Comparison of ENCODE assay signal across 19 cellular contexts in genomic region chr7:158751743-158752142, GRCh38. TPM values are rescaled to one million over a fixed set of nuclear protein-coding genes. Genes with fewer than 3 reads are reported as not detected.
DNase-seq lines count a peak whose midpoint lies in the region; ATAC-seq and TF ChIP-seq lines count a peak whose summit lies in the region.
"Had no signal": no experiment of that assay in that cellular context is flagged by ENCODE, and none has a peak within 500 bp of the region (broad histone marks: within the 10 kb centered on the region; RNA-seq: fewer than 3 reads in every experiment).

No MANE protein-coding gene starts in this region.

- intact Hi-C loops in heart right ventricle (cut with DNase I), result no loop called here

- no peaks in the 10 kb centered on the region for H3K9me3 Mint-ChIP-seq in activated naive CD8-positive, alpha-beta T cell (ENCODE audit: low read depth)
- no peaks in the 10 kb centered on the region for H3K9me3 Mint-ChIP-seq in activated naive CD8-positive, alpha-beta T cell treated with anti-CD3 and anti-CD28 coated beads, Interleukin-2, amount 50 U/mL, for 24 hours
- no peaks in the 10 kb centered on the region for H3K9me3 Mint-ChIP-seq in activated naive CD8-positive, alpha-beta T cell treated with anti-CD3 and anti-CD28 coated beads for 36 hours
- no peaks in the 10 kb centered on the region for H3K9me3 Mint-ChIP-seq in osteocyte (ENCODE audit: unreplicated experiment)
- H3K9me3 Mint-ChIP-seq: CD4-positive, CD25-positive, alpha-beta regulatory T cell had no signal

- no peak overlapping the region for H3K4me3 ChIP-seq in heart right ventricle
- H3K4me3 ChIP-seq: GM23248, HAP-1 had no signal

- H3K36me3 ChIP-seq in heart right ventricle, result peaks cover 0 to 100% (median 24%) of the 10 kb centered on the region in 9 donors

- H3K27ac Mint-ChIP-seq in activated naive CD8-positive, alpha-beta T cell, result peak overlapping the region; percentile 70
- H3K27ac Mint-ChIP-seq in activated naive CD8-positive, alpha-beta T cell treated with anti-CD3 and anti-CD28 coated beads, Interleukin-2, amount 50 U/mL, for 24 hours, result no peak overlapping the region
- H3K27ac Mint-ChIP-seq in activated naive CD8-positive, alpha-beta T cell treated with anti-CD3 and anti-CD28 coated beads for 36 hours, result peak overlapping the region; percentile 69
- H3K27ac Mint-ChIP-seq in osteocyte (ENCODE audit: unreplicated experiment), result no peak overlapping the region
- H3K27ac Mint-ChIP-seq: CD4-positive, CD25-positive, alpha-beta regulatory T cell had no signal

- peaks cover 8% of the 10 kb centered on the region for H3K36me3 Mint-ChIP-seq in activated naive CD8-positive, alpha-beta T cell
- peaks cover 35% of the 10 kb centered on the region for H3K36me3 Mint-ChIP-seq in activated naive CD8-positive, alpha-beta T cell treated with anti-CD3 and anti-CD28 coated beads, Interleukin-2, amount 50 U/mL, for 24 hours (ENCODE audit: low read depth)
- H3K36me3 Mint-ChIP-seq in activated naive CD8-positive, alpha-beta T cell treated with anti-CD3 and anti-CD28 coated beads for 36 hours, result peaks cover 13% of the 10 kb centered on the region
- H3K36me3 Mint-ChIP-seq in osteocyte (ENCODE audit: unreplicated experiment), result peaks cover 44% of the 10 kb centered on the region

- WGBS in heart right ventricle, 2 donors, result 75 to 78% methylated on average over 3 of the region's 3 CpGs

- no peaks in the 10 kb centered on the region for H3K27me3 Mint-ChIP-seq in activated naive CD8-positive, alpha-beta T cell
- H3K27me3 Mint-ChIP-seq in activated naive CD8-positive, alpha-beta T cell treated with anti-CD3 and anti-CD28 coated beads, Interleukin-2, amount 50 U/mL, for 24 hours, result no peaks in the 10 kb centered on the region
- no peaks in the 10 kb centered on the region for H3K27me3 Mint-ChIP-seq in activated naive CD8-positive, alpha-beta T cell treated with anti-CD3 and anti-CD28 coated beads for 36 hours
- H3K27me3 Mint-ChIP-seq in osteocyte (ENCODE audit: unreplicated experiment), result no peaks in the 10 kb centered on the region
- H3K27me3 Mint-ChIP-seq: CD4-positive, CD25-positive, alpha-beta regulatory T cell had no signal

- H3K9me3 ChIP-seq in heart right ventricle, result no peaks in the 10 kb centered on the region
- H3K9me3 ChIP-seq: BE2C, Caco-2, HAP-1 had no signal

- no peak overlapping the region for H3K27ac ChIP-seq in heart right ventricle
- H3K27ac ChIP-seq: GM23248, HL-60 had no signal

- ATAC-seq in activated naive CD8-positive, alpha-beta T cell treated with anti-CD3 and anti-CD28 coated beads, Interleukin-2, amount 50 U/mL, for 24 hours, result no peak
- ATAC-seq in HG02610 (IDR thresholded peaks at IDR 0.05; ENCODE audit: unreplicated experiment) (no peak), heart right ventricle (no peak)

- H3K4me1 ChIP-seq in heart right ventricle, result peaks cover 0 to 14% (median 0%) of the 10 kb centered on the region in 9 donors
- H3K4me1 ChIP-seq: BE2C, Caco-2 had no signal

- H3K4me1 Mint-ChIP-seq in activated naive CD8-positive, alpha-beta T cell (ENCODE audit: low read depth), result no peaks in the 10 kb centered on the region
- peaks cover 12% of the 10 kb centered on the region for H3K4me1 Mint-ChIP-seq in activated naive CD8-positive, alpha-beta T cell treated with anti-CD3 and anti-CD28 coated beads, Interleukin-2, amount 50 U/mL, for 24 hours
- peaks cover 16% of the 10 kb centered on the region for H3K4me1 Mint-ChIP-seq in activated naive CD8-positive, alpha-beta T cell treated with anti-CD3 and anti-CD28 coated beads for 36 hours
- no peaks in the 10 kb centered on the region for H3K4me1 Mint-ChIP-seq in osteocyte (ENCODE audit: unreplicated experiment)

- DNase-seq in activated naive CD8-positive, alpha-beta T cell treated with anti-CD3 and anti-CD28 coated beads, Interleukin-2, amount 50 U/mL, for 24 hours, result no peak
- DNase-seq in OCI-M1 (lab: John Stamatoyannopoulos, UW) (peak; percentile 66), osteocyte (ENCODE audit: extremely low spot score, unreplicated experiment) (peak; percentile 7), heart right ventricle (no peak)
- no peak for DNase-seq in activated naive CD8-positive, alpha-beta T cell treated with anti-CD3 and anti-CD28 coated beads for 36 hours
- DNase-seq: ACHN; BE2C; C1 segment of cervical spinal cord; Caco-2; CD4-positive, CD25-positive, alpha-beta regulatory T cell; DMS153; DMS79; GDM1; GM23248; IMR-90 had no signal

- TF ChIP-seq CTCF in osteocyte (IDR thresholded peaks at IDR 0.05) (no peak), heart right ventricle (IDR thresholded peaks at IDR 0.05) (no peak)

- no peaks in the 10 kb centered on the region for H3K27me3 ChIP-seq in heart right ventricle
- H3K27me3 ChIP-seq: BE2C had no signal

- no peak overlapping the region for H3K4me3 Mint-ChIP-seq in activated naive CD8-positive, alpha-beta T cell
- H3K4me3 Mint-ChIP-seq in activated naive CD8-positive, alpha-beta T cell treated with anti-CD3 and anti-CD28 coated beads, Interleukin-2, amount 50 U/mL, for 24 hours, result no peak overlapping the region
- no peak overlapping the region for H3K4me3 Mint-ChIP-seq in activated naive CD8-positive, alpha-beta T cell treated with anti-CD3 and anti-CD28 coated beads for 36 hours
- H3K4me3 Mint-ChIP-seq in osteocyte (ENCODE audit: unreplicated experiment), result no peak overlapping the region
- H3K4me3 Mint-ChIP-seq: CD4-positive, CD25-positive, alpha-beta regulatory T cell had no signal

RNA-seq across cellular contexts. Expression of gene NCAPG2, which starts 47.1 kb away (rescaled TPM):
- 100 to 1,000 TPM; 104 to 108 TPM for total RNA-seq in activated naive CD8-positive, alpha-beta T cell treated with anti-CD3 and anti-CD28 coated beads for 36 hours
- total RNA-seq in osteocyte (17.9 and 19.9 TPM in 2 replicates), heart right ventricle (1 to 10 TPM; 3.5 to 8.0 (median 4.6) TPM)
- polyA plus RNA-seq in heart right ventricle, result 1 to 10 TPM; 1.3 to 1.8 TPM

Comparison
In these comparisons a context has a peak if more than half of its experiments do, and no peak if none do; other contexts are left out.
1. H3K27ac Mint-ChIP-seq: peak in activated naive CD8-positive, alpha-beta T cell (single experiment) and activated naive CD8-positive, alpha-beta T cell treated with anti-CD3 and anti-CD28 coated beads for 36 hours (single experiment); none in activated naive CD8-positive, alpha-beta T cell treated with anti-CD3 and anti-CD28 coated beads, Interleukin-2, amount 50 U/mL, for 24 hours (single experiment) and osteocyte (single experiment).
2. DNase-seq: peak in OCI-M1 (single experiment) and osteocyte (single experiment); none in activated naive CD8-positive, alpha-beta T cell treated with anti-CD3 and anti-CD28 coated beads, Interleukin-2, amount 50 U/mL, for 24 hours (single experiment), activated naive CD8-positive, alpha-beta T cell treated with anti-CD3 and anti-CD28 coated beads for 36 hours (single experiment) and heart right ventricle (0 of 2).